21 cellular contexts compared by ENCODE assay signal in the genomic region with DNA sequence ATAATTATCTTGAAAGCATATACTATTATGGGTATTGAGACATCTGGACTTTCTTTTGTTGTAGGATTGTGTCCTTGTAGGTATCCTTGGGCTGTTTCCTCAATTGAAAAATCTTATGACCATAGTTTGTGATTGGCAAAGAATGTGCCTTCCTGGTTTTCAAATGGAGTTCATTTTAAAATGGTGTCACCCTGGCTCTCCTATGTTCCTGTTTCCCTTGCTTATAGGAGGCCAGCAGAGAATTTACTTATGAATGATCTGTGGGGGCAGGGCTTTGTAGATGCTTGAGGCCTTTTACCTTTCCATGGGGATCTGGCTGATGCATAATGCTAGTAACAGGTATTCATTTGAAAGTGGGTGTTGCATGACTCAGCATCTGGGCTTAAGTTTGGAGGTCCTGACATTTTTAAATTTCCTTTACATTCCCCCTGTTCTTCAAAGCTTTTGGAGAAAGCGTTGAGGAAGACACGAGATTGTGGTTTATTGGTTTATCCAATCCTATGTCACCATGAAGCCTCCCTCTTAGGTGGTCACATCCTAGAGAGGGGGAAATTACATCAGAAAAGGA.
DNase-seq lines count a peak whose midpoint lies in the region; ATAC-seq, FAIRE-seq and TF ChIP-seq lines count a peak whose summit lies in the region.
"Had no signal": no experiment of that assay in that cellular context is flagged by ENCODE, and none has a peak within 500 bp of the region (broad histone marks: within the 10 kb centered on the region; RNA-seq: fewer than 3 reads in every experiment).

No MANE protein-coding gene starts in this region.

- no peak overlapping the region for H2BK5ac ChIP-seq in H1 (ENCODE audit: low read depth, low read length)

- no peak for TF ChIP-seq RAD21 in HepG2 (CRISPR knock-in tag; IDR thresholded peaks at IDR 0.05)
- TF ChIP-seq RAD21 in H1 (IDR thresholded peaks at IDR 0.05 in 1 of 2, conservative IDR thresholded peaks at IDR 0.05 in 1 of 2; ENCODE audit: low read depth in 2 of 2, low read length in 2 of 2), result no peak

- H3K4me1 ChIP-seq in HepG2 (ENCODE audit: insufficient read depth, low read length) (no peaks in the 10 kb centered on the region), right lobe of liver (no peaks in the 10 kb centered on the region), A673 (ENCODE audit: insufficient read depth, low read length, poor library complexity, severe bottlenecking) (no peaks in the 10 kb centered on the region), H1 (replicated peaks in 1 of 4; ENCODE audit: control insufficient read depth in 3 of 4, insufficient read depth in 4 of 4, low read length in 3 of 4) (no peaks in the 10 kb centered on the region)
- H3K4me1 ChIP-seq: BLaER1, Caco-2 had no signal

- no peak overlapping the region for H2AK5ac ChIP-seq in H1 (ENCODE audit: low read depth, low read length)

- no peaks in the 10 kb centered on the region for H3K36me3 ChIP-seq in HepG2 (replicated peaks in 1 of 2; ENCODE audit: control insufficient read depth in 1 of 2, insufficient read depth in 2 of 2, low read length in 2 of 2)
- no peaks in the 10 kb centered on the region for H3K36me3 ChIP-seq in right lobe of liver
- no peaks in the 10 kb centered on the region for H3K36me3 ChIP-seq in A673 (ENCODE audit: insufficient read depth, low read length, poor library complexity, severe bottlenecking)
- no peaks in the 10 kb centered on the region for H3K36me3 ChIP-seq in H1 (ENCODE audit: control insufficient read depth in 2 of 4, insufficient read depth in 4 of 4, low read length in 3 of 4)
- H3K36me3 ChIP-seq: BLaER1 had no signal

- ATAC-seq in HepG2, result no peak
- ATAC-seq in right lobe of liver, result no peak
- ATAC-seq: CD8-positive, alpha-beta T cell; GM12878 had no signal

- DNase-seq in HepG2 (ENCODE audit: low spot score) (no peak), right lobe of liver (no peak), A673 (ENCODE audit: low spot score) (peak; percentile 17), SW480 (ENCODE audit: low spot score) (peak; percentile 27), H1 (ENCODE audit: low read depth in 1 of 2, low spot score in 2 of 2) (no peak), SHP77 (lab: John Stamatoyannopoulos, UW) (no peak), head of caudate nucleus (no peak)
- DNase-seq: 8988T; Caco-2; CD4-positive, CD25-positive, alpha-beta regulatory T cell; CD8-positive, alpha-beta T cell; DMS79; EL; GDM1; GOT3; H7; HCEC 1CT had no signal

- H4K20me1 ChIP-seq in HepG2 (ENCODE audit: insufficient read depth, low read length) (no peaks in the 10 kb centered on the region), H1 (replicated peaks in 1 of 2; ENCODE audit: control insufficient read depth in 1 of 2, insufficient read depth in 2 of 2, low read length in 2 of 2) (no peaks in the 10 kb centered on the region)
- H4K20me1 ChIP-seq: BLaER1 had no signal

- H3K4me2 ChIP-seq in HepG2 (ENCODE audit: low read depth, low read length) (no peak overlapping the region), H1 (ENCODE audit: insufficient read depth in 1 of 2, low read depth in 2 of 2, low read length in 2 of 2) (no peak overlapping the region; a peak in 1 of 4 replicates)
- H3K4me2 ChIP-seq: BLaER1 had no signal

- H3K23me2 ChIP-seq in H1 (ENCODE audit: low read depth, low read length), result no peaks in the 10 kb centered on the region

- in situ Hi-C loops in HepG2 (cut with HindIII; ENCODE audit: extremely low pct_ligation_motif_present, low pct_unique_long_range_greater_than_20kb), result no loop called here

- no peak for TF ChIP-seq CTCF in HepG2 (CRISPR knock-in tag; IDR thresholded peaks at IDR 0.05)
- TF ChIP-seq CTCF in right lobe of liver (IDR thresholded peaks at IDR 0.05), result no peak
- TF ChIP-seq CTCF in A673 (conservative IDR thresholded peaks at IDR 0.05; ENCODE audit: low read depth, low read length), result no peak
- TF ChIP-seq CTCF in H1 (IDR thresholded peaks at IDR 0.05; ENCODE audit: control extremely low read depth in 1 of 3, insufficient read depth in 1 of 3, low read depth in 1 of 3, low read length in 3 of 3), result no peak

- no peaks in the 10 kb centered on the region for H3K79me2 ChIP-seq in HepG2 (ENCODE audit: insufficient read depth, low read length)
- H3K79me2 ChIP-seq in H1 (ENCODE audit: control insufficient read depth in 1 of 2, insufficient read depth in 2 of 2, low read length in 2 of 2), result no peaks in the 10 kb centered on the region

- FAIRE-seq in HepG2 (lab: Jason Lieb, UNC), result no peak
- no peak for FAIRE-seq in H1 (lab: Jason Lieb, UNC)
- FAIRE-seq: GM12878, GM19239 had no signal

- WGBS in HepG2 (ENCODE audit: low lambda C conversion rate), result 80% methylated on average over 2 of the region's 2 CpGs
- WGBS in right lobe of liver (ENCODE audit: insufficient coverage, low coverage, low lambda C conversion rate, missing lambda C conversion rate), result no CpG with 5 or more reads among the region's 2 CpGs
- WGBS in H1 (ENCODE audit: extremely low coverage in 1 of 2, insufficient coverage in 1 of 2, insufficient read length in 1 of 2, insufficient replicate concordance in 2 of 2, low coverage in 1 of 2, low lambda C conversion rate in 2 of 2, missing lambda C conversion rate in 1 of 2), 2 experiments, result 93% methylated on average over 2 of the region's 2 CpGs; no CpG with 5 or more reads in 1 of the 2 experiments

- H3K79me1 ChIP-seq in H1 (ENCODE audit: low read depth, low read length), result no peaks in the 10 kb centered on the region

- H4K91ac ChIP-seq in H1 (replicated peaks; ENCODE audit: insufficient read length, low read length), result no peak overlapping the region

- H4K5ac ChIP-seq in H1 (ENCODE audit: insufficient read length, low read depth, low read length), result no peak overlapping the region

- H2AFZ ChIP-seq in HepG2 (ENCODE audit: low read length) (no peak overlapping the region), H1 (ENCODE audit: low read length) (peak overlapping the region; percentile 64; the same call in 1 of the 2 replicates)

- intact Hi-C loops in HepG2 (cut with micrococcal nuclease; ENCODE audit: unreplicated experiment) (no loop called here), right lobe of liver (cut with DNase I) (loop anchor here in 1 of 2 donors (10.0 kb wide), 1 partner anchor 247 kb away; no protein-coding TSS in a partner anchor), A673 (cut with micrococcal nuclease; ENCODE audit: unreplicated experiment) (no loop called here), head of caudate nucleus (cut with DNase I) (no loop called here)

- H3K4ac ChIP-seq in H1 (replicated peaks; ENCODE audit: insufficient read length, low read depth, low read length), result no peak overlapping the region

- no peak overlapping the region for H3K9ac ChIP-seq in HepG2 (ENCODE audit: insufficient read depth, low read depth, low read length)
- H3K9ac ChIP-seq in H1 (replicated peaks in 1 of 4; ENCODE audit: extremely low read depth in 1 of 4, low read depth in 3 of 4, low read length in 3 of 4), result no peak overlapping the region
- H3K9ac ChIP-seq: BLaER1 had no signal

- no peak overlapping the region for H2BK15ac ChIP-seq in H1 (ENCODE audit: low read length)

- no peak overlapping the region for H2BK20ac ChIP-seq in H1 (ENCODE audit: low read length)

- no peak for TF ChIP-seq POLR2A in HepG2 (IDR thresholded peaks at IDR 0.05; ENCODE audit: insufficient read depth in 1 of 2, low read depth in 2 of 2, low read length in 2 of 2)
- no peak for TF ChIP-seq POLR2A in right lobe of liver (IDR thresholded peaks at IDR 0.05)
- no peak for TF ChIP-seq POLR2A in H1 (IDR thresholded peaks at IDR 0.05; ENCODE audit: control extremely low read depth in 1 of 2, low read depth in 2 of 2, low read length in 2 of 2)

- no peak overlapping the region for H3K56ac ChIP-seq in H1 (replicated peaks; ENCODE audit: insufficient read length, low read depth, low read length)

- no peak overlapping the region for H3K14ac ChIP-seq in H1 (ENCODE audit: insufficient read length)

- H3K27me3 ChIP-seq in HepG2 (ENCODE audit: control insufficient read depth in 1 of 2, insufficient read depth in 2 of 2, low read length in 2 of 2) (peaks cover 0 to 7% of the 10 kb centered on the region in 2 experiments; a peak in 1 of 5 replicates), right lobe of liver (no peaks in the 10 kb centered on the region), A673 (replicated peaks; ENCODE audit: insufficient read depth, low read depth, low read length, poor library complexity) (peaks cover 13% of the 10 kb centered on the region), H1 (replicated peaks in 1 of 4; ENCODE audit: control insufficient read depth in 3 of 4, extremely low read depth in 1 of 4, insufficient read depth in 3 of 4, low read length in 3 of 4) (no peaks in the 10 kb centered on the region)
- H3K27me3 ChIP-seq: BLaER1 had no signal

- no peak overlapping the region for H2BK12ac ChIP-seq in H1 (ENCODE audit: low read depth, low read length)

- H3K4me3 ChIP-seq in HepG2 (replicated peaks in 1 of 3; ENCODE audit: insufficient read depth in 1 of 3, low read depth in 2 of 3, low read length in 3 of 3) (no peak overlapping the region), right lobe of liver (no peak overlapping the region), A673 (ENCODE audit: low read depth, low read length, poor library complexity, severe bottlenecking) (no peak overlapping the region), H1 (ENCODE audit: extremely low read depth in 1 of 4, insufficient read depth in 2 of 4, low read depth in 3 of 4, low read length in 4 of 4) (no peak overlapping the region)
- H3K4me3 ChIP-seq: BLaER1, GM12878 had no signal

- H3K27ac ChIP-seq in HepG2 (ENCODE audit: extremely low read length, insufficient read depth, low read length) (no peak overlapping the region), right lobe of liver (no peak overlapping the region), A673 (ENCODE audit: low read depth, low read length, poor library complexity, severe bottlenecking) (no peak overlapping the region), H1 (ENCODE audit: low read depth, low read length) (no peak overlapping the region)
- H3K27ac ChIP-seq: BLaER1, C4-2B had no signal

- H3K18ac ChIP-seq in H1 (ENCODE audit: extremely low read depth, low read length), result no peak overlapping the region

- CTCF ChIA-PET in HepG2 (lab: Yijun Ruan, JAX; ENCODE audit: low intra/inter-chr PET ratio, low total read pairs) (no interaction called here), A673 (lab: Charles Lee) (interaction anchor here (0.7 kb wide), 2 partner anchors 407 to 496 kb away, joined by 5 to 11 read pairs; no protein-coding TSS in a partner anchor), H1 (lab: Charles Lee; ENCODE audit: partially characterized antibody) (interaction anchor here (1.1 kb wide), 1 partner anchor 244 kb away, joined by 3 read pairs; no protein-coding TSS in a partner anchor)

- no peaks in the 10 kb centered on the region for H3K9me3 ChIP-seq in HepG2 (ENCODE audit: low read length)
- H3K9me3 ChIP-seq in right lobe of liver, result no peaks in the 10 kb centered on the region
- H3K9me3 ChIP-seq in A673 (ENCODE audit: low read depth, low read length, poor library complexity, severe bottlenecking), result no peaks in the 10 kb centered on the region
- H3K9me3 ChIP-seq in H1 (ENCODE audit: insufficient read depth in 2 of 2, low read depth in 1 of 2, low read length in 1 of 2), result peaks cover 5 to 14% of the 10 kb centered on the region in 2 experiments; a peak in 3 of 4 replicates
- H3K9me3 ChIP-seq: Caco-2 had no signal

- BruUV-seq in HepG2 (replicated peaks; lab: Mats Ljungman, UMichigan) (no TSS peak), A673 (replicated peaks; lab: Mats Ljungman, UMichigan) (no TSS peak)

- no peak overlapping the region for H2BK120ac ChIP-seq in H1 (replicated peaks; ENCODE audit: low read depth, low read length)

- POLR2A ChIA-PET in HepG2 (lab: Yijun Ruan, JAX), result interaction anchor here (0.7 kb wide), 1 partner anchor 42 kb away, joined by 3 read pairs; no protein-coding TSS in a partner anchor
- POLR2A ChIA-PET in A673 (lab: Charles Lee; ENCODE audit: low non-redundant PET), result no interaction called here
- POLR2A ChIA-PET in H1 (lab: Charles Lee; ENCODE audit: partially characterized antibody), result interaction anchor here (0.6 kb wide), 1 partner anchor 67 kb away, joined by 3 read pairs; no protein-coding TSS in a partner anchor

- TF ChIP-seq EP300 in HepG2 (IDR thresholded peaks at IDR 0.05; ENCODE audit: low read depth in 2 of 2, low read length in 2 of 2) (no peak), HepG2 (CRISPR knock-in tag; IDR thresholded peaks at IDR 0.05; ENCODE audit: borderline replicate concordance) (no peak), H1 (IDR thresholded peaks at IDR 0.05; ENCODE audit: borderline replicate concordance in 1 of 2, low read depth in 2 of 2, low read length in 2 of 2) (no peak)

- H3K23ac ChIP-seq in H1 (ENCODE audit: insufficient read length), result no peak overlapping the region

- no peak overlapping the region for H4K8ac ChIP-seq in H1 (ENCODE audit: extremely low read depth, insufficient read depth, low read length)

Comparison
In these comparisons a context has a peak if more than half of its experiments do, and no peak if none do; other contexts are left out.
1. DNase-seq: peak in A673 (single experiment) and SW480 (single experiment); none in HepG2 (single experiment), right lobe of liver (0 of 3), H1 (0 of 2), SHP77 (0 of 2) and head of caudate nucleus (0 of 42).